9 cellular contexts compared by ENCODE assay signal in the genomic region with DNA sequence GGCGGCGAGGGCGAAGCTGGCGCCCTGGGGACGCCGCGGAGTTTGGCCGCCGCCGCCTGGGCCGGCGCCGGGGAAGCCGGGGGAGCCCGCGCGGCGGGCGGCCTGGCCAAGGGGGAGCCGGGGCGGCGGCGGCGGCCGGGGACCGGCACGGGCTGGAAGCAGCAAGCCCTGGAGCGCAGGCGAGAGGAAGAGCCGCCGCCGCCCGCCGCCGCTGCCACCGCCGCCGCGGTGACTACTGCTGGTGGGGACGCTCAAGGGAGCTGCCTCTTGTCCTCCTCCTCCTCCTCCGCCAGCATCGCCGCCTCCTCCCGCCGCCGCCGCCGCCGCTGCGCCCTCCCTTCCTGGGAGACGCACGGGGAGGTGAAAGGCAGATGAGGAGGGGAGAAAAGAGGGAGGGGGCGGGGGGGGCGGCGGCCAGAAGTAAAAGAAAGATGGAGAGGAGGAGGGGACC. TPM values are rescaled to one million over a fixed set of nuclear protein-coding genes. Genes with fewer than 3 reads are reported as not detected.
DNase-seq lines count a peak whose midpoint lies in the region; ATAC-seq and TF ChIP-seq lines count a peak whose summit lies in the region.
"Had no signal": no experiment of that assay in that cellular context is flagged by ENCODE, and none has a peak within 500 bp of the region (broad histone marks: within the 10 kb centered on the region; RNA-seq: fewer than 3 reads in every experiment).

No MANE protein-coding gene starts in this region.

- peak overlapping the region; percentile 82 for H3K4me3 Mint-ChIP-seq in neural crest cell

- no peaks in the 10 kb centered on the region for H3K79me2 ChIP-seq in KMS-11 (ENCODE audit: insufficient read depth, low read depth)

- no peaks in the 10 kb centered on the region for H3K4me1 ChIP-seq in KMS-11 (ENCODE audit: low read depth, poor library complexity, severe bottlenecking)

- CTCF ChIA-PET in AG04450 (lab: Charles Lee): no interaction called here

- no peak for DNase-seq in AG04450 (ENCODE audit: low read depth, low spot score)
- no peak for DNase-seq in epithelial cell of proximal tubule (ENCODE audit: low read depth)
- peak; percentile 57 for DNase-seq in neural crest cell (ENCODE audit: low read depth, low spot score)
- no peak for DNase-seq in epidermal melanocyte (ENCODE audit: insufficient read length, low spot score)
- DNase-seq: GF-D8 had no signal

- H3K9me3 ChIP-seq in AG04450 (ENCODE audit: control insufficient read depth, insufficient read depth, low read length): no peaks in the 10 kb centered on the region; the same call in 1 of the 2 replicates

- H3K4me1 Mint-ChIP-seq in neural crest cell: peaks cover 50% of the 10 kb centered on the region

- H3K9me3 Mint-ChIP-seq in neural crest cell: no peaks in the 10 kb centered on the region

- H3K4me2 ChIP-seq in KMS-11: peak overlapping the region; percentile 88

- no peak for TF ChIP-seq CTCF in AG04450 (IDR thresholded peaks at IDR 0.05; ENCODE audit: low read depth, low read length)
- no peak for TF ChIP-seq CTCF in KMS-11 (conservative IDR thresholded peaks at IDR 0.05; ENCODE audit: low read depth, low read length)
- TF ChIP-seq CTCF in epithelial cell of proximal tubule (conservative IDR thresholded peaks at IDR 0.05; ENCODE audit: low read depth, low read length): no peak
- TF ChIP-seq CTCF in neural crest cell (conservative IDR thresholded peaks at IDR 0.05): no peak

- peak overlapping the region; percentile 52; the same call in 1 of the 2 replicates for H3K9ac ChIP-seq in KMS-11

- H3K27me3 Mint-ChIP-seq in neural crest cell (ENCODE audit: low read depth): peaks cover 44% of the 10 kb centered on the region

- H3K27me3 ChIP-seq in AG04450 (ENCODE audit: control insufficient read depth, insufficient read depth, low read length) (peaks cover 43% of the 10 kb centered on the region), KMS-11 (ENCODE audit: insufficient read depth, low read depth) (no peaks in the 10 kb centered on the region)

- POLR2A ChIA-PET in AG04450 (lab: Yijun Ruan, JAX): no interaction called here

- peak overlapping the region; percentile 27; the same call in 1 of the 2 replicates for H3K4me3 ChIP-seq in AG04450 (ENCODE audit: low read depth, low read length)
- no peak overlapping the region for H3K4me3 ChIP-seq in KMS-11 (IDR thresholded peaks at IDR 0.05; ENCODE audit: insufficient read depth, low read depth, low read length)
- H3K4me3 ChIP-seq in epithelial cell of proximal tubule (ENCODE audit: low read depth, low read length): peak overlapping the region; percentile 94

- H2AFZ ChIP-seq in KMS-11 (ENCODE audit: low read depth): peak overlapping the region; percentile 86

- no peaks in the 10 kb centered on the region for H3K36me3 ChIP-seq in KMS-11 (ENCODE audit: insufficient read depth)

- H3K27ac Mint-ChIP-seq in neural crest cell (ENCODE audit: unreplicated experiment): no peak overlapping the region

- H3K36me3 Mint-ChIP-seq in neural crest cell (ENCODE audit: low read depth): peaks cover 2% of the 10 kb centered on the region

- no peaks in the 10 kb centered on the region for H4K20me1 ChIP-seq in KMS-11 (ENCODE audit: insufficient read depth)

- ATAC-seq in HG02610 (IDR thresholded peaks at IDR 0.05; ENCODE audit: unreplicated experiment) (no peak), HG03135 (IDR thresholded peaks at IDR 0.05; ENCODE audit: unreplicated experiment) (no peak)
- ATAC-seq in activated CD4-positive, CD25-positive, alpha-beta regulatory T cell treated with anti-CD3 and anti-CD28 coated beads, Interleukin-2, amount 50 U/mL, for 24 hours: no peak

- H3K27ac ChIP-seq in AG04450 (ENCODE audit: low read depth, low read length) (no peak overlapping the region), KMS-11 (no peak overlapping the region)

RNA-seq across cellular contexts. Expression of gene PDE10A, which starts 1.0 kb away (rescaled TPM):
- polyA plus RNA-seq in AG04450 (2011; rRNA removed): 7.8 and 8.9 TPM in 2 replicates
- 33.4 and 46.9 TPM in 2 replicates for polyA minus RNA-seq in AG04450 (2011; rRNA and poly(A)+ RNA removed)
- total RNA-seq in epithelial cell of proximal tubule: 6.9 TPM in 2 replicates
- 23.7 and 26.2 TPM in 2 replicates for total RNA-seq in neural crest cell
